In the genomic region with DNA sequence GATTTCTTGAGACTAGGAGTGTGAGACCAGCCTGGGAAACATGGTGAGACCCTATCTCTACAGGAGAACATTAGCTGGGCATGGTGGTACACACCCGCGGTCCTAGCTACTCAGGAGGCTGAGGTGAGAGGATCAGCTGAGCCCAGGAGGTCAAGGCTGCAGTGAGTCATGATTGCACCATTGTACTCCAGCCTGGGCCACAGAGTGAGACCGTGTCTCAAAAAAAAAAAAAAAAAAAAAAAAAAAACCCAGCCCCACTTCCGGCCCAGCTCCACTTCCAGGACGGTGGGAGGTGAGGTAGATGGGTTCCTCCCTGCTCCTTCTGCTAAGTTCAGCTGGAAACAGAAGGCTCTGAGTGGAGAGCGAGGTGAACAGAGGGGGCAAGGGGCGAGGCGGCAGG, we compare ENCODE assay signal across 27 cellular contexts. TPM values are rescaled to one million over a fixed set of nuclear protein-coding genes. Genes with fewer than 3 reads are reported as not detected.
DNase-seq lines count a peak whose midpoint lies in the region; ATAC-seq, FAIRE-seq and TF ChIP-seq lines count a peak whose summit lies in the region.
"Had no signal": no experiment of that assay in that cellular context is flagged by ENCODE, and none has a peak within 500 bp of the region (broad histone marks: within the 10 kb centered on the region; RNA-seq: fewer than 3 reads in every experiment).

No MANE protein-coding gene starts in this region.

- FAIRE-seq in HepG2 (lab: Jason Lieb, UNC): no peak
- FAIRE-seq: G401.6, GM12891, GM19239, HTR-8/SVneo had no signal

- POLR2A ChIA-PET in HepG2 (lab: Yijun Ruan, JAX): no interaction called here

- TF ChIP-seq RAD21 in HepG2 (CRISPR knock-in tag; IDR thresholded peaks at IDR 0.05): no peak

- CTCF ChIA-PET in HepG2 (lab: Yijun Ruan, JAX; ENCODE audit: low intra/inter-chr PET ratio, low total read pairs): no interaction called here

- TF ChIP-seq POLR2A in HepG2 (IDR thresholded peaks at IDR 0.05; ENCODE audit: insufficient read depth in 1 of 2, low read depth in 2 of 2, low read length in 2 of 2): no peak
- TF ChIP-seq POLR2A in right lobe of liver (IDR thresholded peaks at IDR 0.05): no peak

- in situ Hi-C loops in HepG2 (cut with HindIII; ENCODE audit: extremely low pct_ligation_motif_present, low pct_unique_long_range_greater_than_20kb): no loop called here

- no peak overlapping the region for H3K27ac ChIP-seq in HepG2 (ENCODE audit: extremely low read length, insufficient read depth, low read length)
- H3K27ac ChIP-seq in right lobe of liver: no peak overlapping the region
- no peak overlapping the region for H3K27ac ChIP-seq in aorta (ENCODE audit: low read depth in 1 of 2, low read length in 2 of 2)
- H3K27ac ChIP-seq: HL-60 had no signal

- TF ChIP-seq EP300 in HepG2 (IDR thresholded peaks at IDR 0.05; ENCODE audit: low read depth in 2 of 2, low read length in 2 of 2) (no peak), HepG2 (CRISPR knock-in tag; IDR thresholded peaks at IDR 0.05; ENCODE audit: borderline replicate concordance) (no peak)

- no peak for TF ChIP-seq CTCF in HepG2 (CRISPR knock-in tag; IDR thresholded peaks at IDR 0.05)
- TF ChIP-seq CTCF in right lobe of liver (IDR thresholded peaks at IDR 0.05): no peak
- no peak for TF ChIP-seq CTCF in choroid plexus epithelial cell (conservative IDR thresholded peaks at IDR 0.05; ENCODE audit: low read depth, low read length)
- TF ChIP-seq CTCF in fibroblast of villous mesenchyme (IDR thresholded peaks at IDR 0.05; ENCODE audit: insufficient read depth, low read depth, low read length): no peak

- intact Hi-C loops in HepG2 (cut with micrococcal nuclease; ENCODE audit: unreplicated experiment): loop anchor here (10.0 kb wide), 1 partner anchor 290 kb away; no protein-coding TSS in a partner anchor
- intact Hi-C loops in right lobe of liver (cut with DNase I): no loop called here
- intact Hi-C loops in aorta (cut with DNase I): no loop called here

- H2AFZ ChIP-seq in HepG2 (ENCODE audit: low read length): no peak overlapping the region

- no peak overlapping the region for H3K4me3 ChIP-seq in HepG2 (replicated peaks in 1 of 3; ENCODE audit: insufficient read depth in 1 of 3, low read depth in 2 of 3, low read length in 3 of 3)
- H3K4me3 ChIP-seq in right lobe of liver: no peak overlapping the region
- no peak overlapping the region for H3K4me3 ChIP-seq in choroid plexus epithelial cell (ENCODE audit: low read depth, low read length)
- H3K4me3 ChIP-seq in fibroblast of villous mesenchyme (ENCODE audit: low read depth, low read length): no peak overlapping the region
- no peak overlapping the region for H3K4me3 ChIP-seq in aorta (ENCODE audit: low read length in 2 of 2)

- no peak for DNase-seq in HepG2 (ENCODE audit: low spot score)
- DNase-seq in right lobe of liver: no peak
- DNase-seq in choroid plexus epithelial cell (ENCODE audit: low read depth): peak; percentile 41
- DNase-seq in fibroblast of villous mesenchyme (ENCODE audit: low read depth): peak; percentile 24
- DNase-seq in aorta: no peak
- no peak for DNase-seq in GM19240 (ENCODE audit: insufficient read length, low spot score)
- no peak for DNase-seq in AG20443 (ENCODE audit: low spot score)
- DNase-seq: 8988T; BE2C; C1 segment of cervical spinal cord; CD4-positive, CD25-positive, alpha-beta regulatory T cell; CD8-positive, alpha-beta memory T cell; COR-L47; DMS 273 treated with DMSO at 0.1 percent for 48 hours; DMS53; DND-41; EL; GOT3; HFFc6; KG1 had no signal

- peak; percentile 47; the same call in 2 of the 3 replicates for ATAC-seq in HepG2
- ATAC-seq in right lobe of liver: no peak
- ATAC-seq in aorta (ENCODE audit: low FRiP score): peak; percentile 7
- ATAC-seq in GM21619 (IDR thresholded peaks at IDR 0.05; ENCODE audit: unreplicated experiment): no peak
- ATAC-seq: HCT116 had no signal

- no peak overlapping the region for H3K4me2 ChIP-seq in HepG2 (ENCODE audit: low read depth, low read length)

- no peaks in the 10 kb centered on the region for H4K20me1 ChIP-seq in HepG2 (ENCODE audit: insufficient read depth, low read length)

- no TSS peak for BruUV-seq in HepG2 (replicated peaks; lab: Mats Ljungman, UMichigan)

- no peaks in the 10 kb centered on the region for H3K4me1 ChIP-seq in HepG2 (ENCODE audit: insufficient read depth, low read length)
- H3K4me1 ChIP-seq in right lobe of liver: no peaks in the 10 kb centered on the region
- no peaks in the 10 kb centered on the region for H3K4me1 ChIP-seq in aorta (ENCODE audit: control insufficient read depth in 1 of 2, insufficient read depth in 2 of 2, low read length in 2 of 2)
- H3K4me1 ChIP-seq: BE2C had no signal

- no peak overlapping the region for H3K9ac ChIP-seq in HepG2 (ENCODE audit: insufficient read depth, low read depth, low read length)

- H3K36me3 ChIP-seq in HepG2 (replicated peaks in 1 of 2; ENCODE audit: control insufficient read depth in 1 of 2, insufficient read depth in 2 of 2, low read length in 2 of 2) (peaks cover 0 to 6% of the 10 kb centered on the region in 2 experiments; a peak in 2 of 5 replicates), right lobe of liver (peaks cover 0 to 3% (median under 1%) of the 10 kb centered on the region in 4 donors), aorta (ENCODE audit: control insufficient read depth in 1 of 2, insufficient read depth in 2 of 2, low read length in 1 of 2) (peaks cover 0 to 3% of the 10 kb centered on the region in 2 donors)
- H3K36me3 ChIP-seq: BE2C had no signal

- H3K9me3 ChIP-seq in HepG2 (ENCODE audit: low read length) (no peaks in the 10 kb centered on the region), right lobe of liver (no peaks in the 10 kb centered on the region), aorta (ENCODE audit: control insufficient read depth, low read length) (no peaks in the 10 kb centered on the region)
- H3K9me3 ChIP-seq: BE2C had no signal

- WGBS in HepG2 (ENCODE audit: low lambda C conversion rate): 68% methylated on average over 8 of the region's 8 CpGs
- WGBS in right lobe of liver (ENCODE audit: insufficient coverage, low coverage, low lambda C conversion rate, missing lambda C conversion rate): 90% methylated on average over 6 of the region's 8 CpGs
- WGBS in aorta, 2 donors: 80 to 89% methylated on average over 8 of the region's 8 CpGs

- no peaks in the 10 kb centered on the region for H3K27me3 ChIP-seq in HepG2 (ENCODE audit: control insufficient read depth in 1 of 2, insufficient read depth in 2 of 2, low read length in 2 of 2)
- no peaks in the 10 kb centered on the region for H3K27me3 ChIP-seq in right lobe of liver
- H3K27me3 ChIP-seq in aorta (ENCODE audit: control insufficient read depth in 1 of 2, insufficient read depth in 2 of 2, low read length in 1 of 2): no peaks in the 10 kb centered on the region
- H3K27me3 ChIP-seq: BE2C had no signal

- H3K79me2 ChIP-seq in HepG2 (ENCODE audit: insufficient read depth, low read length): no peaks in the 10 kb centered on the region

TF ChIP-seq in HepG2, 621 proteins besides CTCF, POLR2A, EP300 and RAD21 (continues in another document):
- TF ChIP-seq ZNF564 (CRISPR knock-in tag; IDR thresholded peaks at IDR 0.05): no peak
- peak; percentile 75 for TF ChIP-seq FOSL2 (CRISPR knock-in tag; IDR thresholded peaks at IDR 0.05)
- no peak for TF ChIP-seq ZNF557 (CRISPR knock-in tag; IDR thresholded peaks at IDR 0.05)
- TF ChIP-seq NR2F1 (CRISPR knock-in tag; IDR thresholded peaks at IDR 0.05): peak in 1 of 2 experiments; percentile 33; a peak in 1 of 4 replicates
- peak; percentile 25; the same call in 1 of the 2 replicates for TF ChIP-seq ZNF460 (CRISPR knock-in tag; IDR thresholded peaks at IDR 0.05; ENCODE audit: borderline replicate concordance)

RNA-seq across cellular contexts. Expression of gene NFATC1, which starts 41.4 kb away (rescaled TPM):
- total RNA-seq in HepG2 (2016; rRNA removed; fragmentation: Illumina TruSeq; extraction: Trizol) (not detected in 2 replicates), right lobe of liver (1 to 10 TPM in 5 of 6 experiments, under 1 TPM in 1; 1.00 to 4.3 (median 2.9) TPM), fibroblast of villous mesenchyme (0.43 and 1.3 TPM in 2 replicates), aorta (10 to 100 TPM; 37.2 to 39.2 TPM)
- not detected in 2 replicates for total RNA-seq in HepG2 (2016; cell fraction: cytosol; rRNA removed; fragmentation: Illumina TruSeq; extraction: Trizol; ENCODE audit: low read depth)
- not detected in 2 replicates for total RNA-seq in HepG2 (2016; cell fraction: insoluble cytoplasmic fraction; rRNA removed; fragmentation: Illumina TruSeq; extraction: Trizol)
- not detected in 2 replicates for total RNA-seq in HepG2 (2016; cell fraction: membrane; rRNA removed; fragmentation: Illumina TruSeq; extraction: Trizol)
- not detected in 2 replicates for total RNA-seq in HepG2 (2016; cell fraction: nucleus; rRNA removed; fragmentation: Illumina TruSeq; extraction: Trizol)
- polyA plus RNA-seq in HepG2 (2011; rRNA removed) (0.04 TPM in 1 of 2 replicates, not detected in the other), aorta (1 to 10 TPM; 2.0 to 7.2 TPM)
- polyA plus RNA-seq in HepG2 (2011; cell fraction: cytosol; rRNA removed): 0.03 TPM in 1 of 2 replicates, not detected in the other
- 0.12 and 0.23 TPM in 2 replicates for polyA plus RNA-seq in HepG2 (2011; cell fraction: nucleus; rRNA removed)
- 0.04 and 0.05 TPM in 2 replicates for polyA plus RNA-seq in HepG2 (2012)
- polyA plus RNA-seq in HepG2 (2016; cell fraction: cytosol; fragmentation: Illumina TruSeq; extraction: Trizol; ENCODE audit: low read depth): not detected in 2 replicates
- polyA plus RNA-seq in HepG2 (2016; cell fraction: insoluble cytoplasmic fraction; fragmentation: Illumina TruSeq; extraction: Trizol; ENCODE audit: low read depth): not detected in 2 replicates
- polyA plus RNA-seq in HepG2 (2016; cell fraction: membrane; fragmentation: Illumina TruSeq; extraction: Trizol; ENCODE audit: low read depth): not detected in 2 replicates
- not detected in 2 replicates for polyA plus RNA-seq in HepG2 (2016; cell fraction: nucleus; fragmentation: Illumina TruSeq; extraction: Trizol; ENCODE audit: insufficient read depth, low read depth)
- polyA minus RNA-seq in HepG2 (2011; rRNA and poly(A)+ RNA removed; ENCODE audit: low replicate concordance): 0.42 TPM in 1 of 2 replicates, not detected in the other
- polyA minus RNA-seq in HepG2 (2011; cell fraction: cytosol; rRNA and poly(A)+ RNA removed): not detected in 2 replicates
- not detected in 2 replicates for polyA minus RNA-seq in HepG2 (2011; cell fraction: nucleus; rRNA and poly(A)+ RNA removed)

Comparison
In these comparisons a context has a peak if more than half of its experiments do, and no peak if none do; other contexts are left out.
1. ATAC-seq: peak in HepG2 (single experiment) and aorta (single experiment); none in right lobe of liver (0 of 4) and GM21619 (single experiment).
2. DNase-seq: peak in choroid plexus epithelial cell (single experiment) and fibroblast of villous mesenchyme (single experiment); none in HepG2 (single experiment), right lobe of liver (0 of 3), aorta (0 of 2), GM19240 (single experiment) and AG20443 (single experiment).
3. RNA of gene NFATC1, which starts 41.4 kb away (total RNA-seq): 37.2 to 39.2 TPM in aorta; 1.00 to 4.3 TPM in right lobe of liver, 0.43 to 1.3 TPM in fibroblast of villous mesenchyme and not detected in HepG2; every median in the first group is over 4 times any median in the second.